ENCODE assay signal across 9 cellular contexts in the genomic region with DNA sequence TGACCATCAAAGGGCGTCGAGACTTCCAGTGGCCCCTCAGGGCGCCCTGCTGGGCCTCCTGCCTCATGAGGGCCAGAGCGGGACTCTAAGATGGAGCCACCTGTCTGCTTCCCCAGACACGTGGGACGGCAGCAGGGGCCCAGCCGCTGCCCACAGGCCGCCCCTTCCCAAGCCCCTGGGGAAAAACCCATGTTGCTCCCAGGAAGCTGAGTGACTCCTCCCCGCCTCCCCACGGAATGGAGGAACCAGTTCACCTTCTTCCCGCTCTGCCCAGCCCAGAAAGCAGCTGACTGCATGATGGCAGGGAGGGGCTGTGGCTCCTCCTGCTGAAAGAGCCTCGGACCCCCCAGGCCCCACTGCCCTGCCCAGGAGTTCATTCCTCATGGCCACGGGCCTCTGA. TPM values are rescaled to one million over a fixed set of nuclear protein-coding genes. Genes with fewer than 3 reads are reported as not detected.
DNase-seq lines count a peak whose midpoint lies in the region; ATAC-seq and TF ChIP-seq lines count a peak whose summit lies in the region.
"Had no signal": no experiment of that assay in that cellular context is flagged by ENCODE, and none has a peak within 500 bp of the region (broad histone marks: within the 10 kb centered on the region; RNA-seq: fewer than 3 reads in every experiment).

No MANE protein-coding gene starts in this region.

- no TSS peak for BruUV-seq in Calu3 (replicated peaks; lab: Mats Ljungman, UMichigan)

- WGBS in upper lobe of left lung, 2 donors: 77 to 83% methylated on average over 9 to 13 of the region's 13 CpGs
- 67 to 75% methylated on average over 2 to 13 of the region's 13 CpGs for WGBS in body of pancreas, 2 donors

- H3K9me3 ChIP-seq in skeletal muscle tissue (ENCODE audit: control insufficient read depth in 3 of 3, low read length in 3 of 3): no peaks in the 10 kb centered on the region
- no peaks in the 10 kb centered on the region for H3K9me3 ChIP-seq in upper lobe of left lung
- H3K9me3 ChIP-seq in body of pancreas: no peaks in the 10 kb centered on the region

- peak; percentile 73 for ATAC-seq in esophagus mucosa
- no peak for ATAC-seq in upper lobe of left lung (ENCODE audit: low FRiP score in 2 of 2)
- no peak for ATAC-seq in HG03342 (IDR thresholded peaks at IDR 0.05; ENCODE audit: unreplicated experiment)
- ATAC-seq in body of pancreas: no peak

- H3K36me3 Mint-ChIP-seq in Calu3 (ENCODE audit: insufficient read depth, unreplicated experiment): peaks cover 62% of the 10 kb centered on the region

- no peaks in the 10 kb centered on the region for H3K27me3 Mint-ChIP-seq in Calu3 (ENCODE audit: unreplicated experiment)

- peak overlapping the region; percentile 33 to 76 (median 59) for H3K9ac ChIP-seq in skeletal muscle tissue (ENCODE audit: low read depth in 1 of 3, low read length in 3 of 3)

- H3K4me1 ChIP-seq in skeletal muscle tissue (ENCODE audit: control insufficient read depth in 3 of 3, insufficient read depth in 3 of 3, low read length in 3 of 3) (peaks cover 25 to 40% (median 37%) of the 10 kb centered on the region in 3 donors), upper lobe of left lung (peaks cover 21 to 29% (median 25%) of the 10 kb centered on the region in 4 donors), body of pancreas (peaks cover 15% of the 10 kb centered on the region)

- H3K9me3 Mint-ChIP-seq in Calu3 (ENCODE audit: low read depth, unreplicated experiment): no peaks in the 10 kb centered on the region

- peaks cover 30 to 44% (median 35%) of the 10 kb centered on the region in 3 donors for H3K36me3 ChIP-seq in skeletal muscle tissue (ENCODE audit: control insufficient read depth in 3 of 3, insufficient read depth in 3 of 3, low read length in 3 of 3)
- peaks cover 7 to 92% (median 71%) of the 10 kb centered on the region in 4 donors for H3K36me3 ChIP-seq in upper lobe of left lung
- H3K36me3 ChIP-seq in body of pancreas (replicated peaks in 1 of 2; ENCODE audit: insufficient read depth in 1 of 2, low read depth in 2 of 2): peaks cover 0 to 15% of the 10 kb centered on the region in 2 donors

- TF ChIP-seq EP300 in upper lobe of left lung (IDR thresholded peaks at IDR 0.05): no peak

- H3K27ac ChIP-seq in skeletal muscle tissue (ENCODE audit: low read depth, low read length) (peak overlapping the region; percentile 87), upper lobe of left lung (peak overlapping the region in 1 of 4 donors; percentile 19), body of pancreas (no peak overlapping the region)

- DNase-seq in GM12865 (ENCODE audit: low read depth) (no peak), LNCaP clone FGC (ENCODE audit: low read depth) (no peak), upper lobe of left lung (no peak), Calu3 (no peak), body of pancreas (no peak)
- DNase-seq: NCI-H510A had no signal

- no peak overlapping the region for H3K4me3 Mint-ChIP-seq in Calu3 (ENCODE audit: low read depth, unreplicated experiment)

- CTCF ChIA-PET in Calu3 (lab: Charles Lee): interaction anchor here (0.6 kb wide), 1 partner anchor 163 kb away, joined by 3 read pairs; no protein-coding TSS in a partner anchor

- TF ChIP-seq POLR2A in upper lobe of left lung (IDR thresholded peaks at IDR 0.05) (no peak), body of pancreas (IDR thresholded peaks at IDR 0.05) (no peak)

- H3K4me3 ChIP-seq in GM12865 (ENCODE audit: low read depth, low read length) (peak overlapping the region; percentile 20), LNCaP clone FGC (ENCODE audit: low read depth, low read length) (peak overlapping the region; percentile 17), skeletal muscle tissue (ENCODE audit: low read length in 3 of 3) (peak overlapping the region in 1 of 3 donors; percentile 35), upper lobe of left lung (no peak overlapping the region), body of pancreas (no peak overlapping the region)

- intact Hi-C loops in Calu3 (cut with micrococcal nuclease; ENCODE audit: unreplicated experiment) (no loop called here), body of pancreas (cut with DNase I) (no loop called here)

- H3K4me1 Mint-ChIP-seq in Calu3 (ENCODE audit: low read depth, unreplicated experiment): peaks cover 10% of the 10 kb centered on the region

- TF ChIP-seq CTCF in GM12865 (IDR thresholded peaks at IDR 0.05; ENCODE audit: insufficient read depth, low read depth, low read length, missing control alignments) (no peak), LNCaP clone FGC (IDR thresholded peaks at IDR 0.05; ENCODE audit: control insufficient read depth, extremely low read depth, insufficient read depth) (no peak), upper lobe of left lung (IDR thresholded peaks at IDR 0.05) (no peak), Calu3 (IDR thresholded peaks at IDR 0.05; ENCODE audit: unreplicated experiment) (no peak), body of pancreas (IDR thresholded peaks at IDR 0.05) (no peak)

- H3K27me3 ChIP-seq in skeletal muscle tissue (ENCODE audit: control insufficient read depth in 3 of 3, insufficient read depth in 3 of 3, low read length in 3 of 3): no peaks in the 10 kb centered on the region
- H3K27me3 ChIP-seq in upper lobe of left lung: no peaks in the 10 kb centered on the region
- no peaks in the 10 kb centered on the region for H3K27me3 ChIP-seq in body of pancreas

- H3K27ac Mint-ChIP-seq in Calu3 (ENCODE audit: unreplicated experiment): no peak overlapping the region

RNA-seq across cellular contexts. Expression of gene RAB35, which starts 14.9 kb away (rescaled TPM):
- 57.7 TPM for total RNA-seq in esophagus mucosa
- 15.1 TPM for total RNA-seq in skeletal muscle tissue
- 10 to 100 TPM; 14.2 to 63.1 (median 23.2) TPM for total RNA-seq in upper lobe of left lung
- 68.2 and 75.4 TPM in 2 replicates for total RNA-seq in Calu3 (2022)
- 1 to 10 TPM; 4.0 to 7.0 TPM for total RNA-seq in body of pancreas

Comparison
In these comparisons a context has a peak if more than half of its experiments do, and no peak if none do; other contexts are left out.
1. H3K4me3 ChIP-seq: peak in GM12865 (single experiment) and LNCaP clone FGC (single experiment); none in upper lobe of left lung (0 of 4) and body of pancreas (0 of 2).